8 cellular contexts compared by ENCODE assay signal in the genomic region with DNA sequence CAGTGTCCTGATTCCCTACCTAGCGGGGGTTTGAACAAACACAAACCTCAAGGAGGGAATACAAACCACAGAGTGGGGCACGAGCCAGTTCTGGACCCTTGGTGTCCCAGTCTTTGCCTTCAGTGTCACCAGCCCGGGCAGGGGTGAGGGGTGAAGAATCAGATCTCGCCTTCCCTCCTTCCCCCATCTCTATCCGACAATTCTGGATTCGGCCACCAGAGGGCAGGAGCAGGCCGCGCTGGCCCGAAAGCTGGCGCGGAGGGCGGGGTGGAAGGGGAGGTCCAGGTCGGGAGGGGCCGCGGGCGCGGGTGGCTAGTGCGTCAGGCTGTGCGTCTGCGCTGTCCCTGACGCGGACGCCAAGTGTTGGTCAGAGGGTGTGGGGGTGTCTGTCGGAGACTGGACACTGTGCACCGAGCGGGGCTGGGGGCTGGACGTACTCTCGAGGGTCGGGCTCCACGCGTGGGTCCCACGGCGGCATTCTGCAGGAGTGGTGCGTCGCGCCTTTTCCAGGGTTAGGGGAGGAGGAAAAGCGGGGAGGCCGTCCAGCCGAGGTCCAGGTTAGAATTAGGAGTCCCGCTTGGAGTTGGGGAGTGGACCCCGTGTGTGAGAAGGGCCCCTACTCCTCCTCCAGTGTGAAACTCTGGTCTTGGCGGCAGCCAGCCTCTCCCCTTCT. TPM values are rescaled to one million over a fixed set of nuclear protein-coding genes. Genes with fewer than 3 reads are reported as not detected.
DNase-seq lines count a peak whose midpoint lies in the region; ATAC-seq and TF ChIP-seq lines count a peak whose summit lies in the region.

No MANE protein-coding gene starts in this region.

- DNase-seq in DMS153 treated with DMSO at 0.1 percent for 48 hours (lab: John Stamatoyannopoulos, UW; ENCODE audit: unreplicated experiment) (peak; percentile 60), NCI-H2227 (lab: John Stamatoyannopoulos, UW; ENCODE audit: unreplicated experiment) (peak; percentile 96), chondrocyte (ENCODE audit: low spot score) (no peak), kidney tubule cell (ENCODE audit: low spot score) (peak; percentile 81)
- peak; percentile 62 for DNase-seq in activated CD4-positive, alpha-beta T cell treated with anti-CD3 and anti-CD28 coated beads for 1 hour
- peak; percentile 70 to 84 (median 72) for DNase-seq in stimulated activated CD4-positive, alpha-beta T cell treated with anti-CD3 and anti-CD28 coated beads, Interleukin-1b, Interleukin-23, amount 100 ng/mL, for 24 hours (ENCODE audit: low read depth in 4 of 4, low spot score in 1 of 4)

- ATAC-seq in HG02759 (IDR thresholded peaks at IDR 0.05; ENCODE audit: unreplicated experiment), result peak; percentile 73
- ATAC-seq in HG02981 (IDR thresholded peaks at IDR 0.05; ENCODE audit: unreplicated experiment), result no peak

- no peaks in the 10 kb centered on the region for H3K36me3 Mint-ChIP-seq in chondrocyte (ENCODE audit: low read depth)

- peaks cover 11% of the 10 kb centered on the region for H3K4me1 Mint-ChIP-seq in chondrocyte (ENCODE audit: low read depth)

- H3K27ac Mint-ChIP-seq in chondrocyte (ENCODE audit: unreplicated experiment), result no peak overlapping the region

- peak; percentile 94 for TF ChIP-seq CTCF in chondrocyte (IDR thresholded peaks at IDR 0.05)

- H3K9me3 Mint-ChIP-seq in chondrocyte (ENCODE audit: low read depth), result no peaks in the 10 kb centered on the region

- peak overlapping the region; percentile 66 for H3K4me3 Mint-ChIP-seq in chondrocyte (ENCODE audit: unreplicated experiment)

- peaks cover 62% of the 10 kb centered on the region for H3K27me3 Mint-ChIP-seq in chondrocyte (ENCODE audit: low read depth)

RNA-seq across cellular contexts. Expression of a gene that starts 2.9 kb away (rescaled TPM):
- total RNA-seq in chondrocyte, result not detected in 3 replicates

RNA-seq across cellular contexts. Expression of a gene that starts 11.1 kb away (rescaled TPM):
- not detected in 3 replicates for total RNA-seq in chondrocyte

RNA-seq across cellular contexts. Expression of a gene that starts 36.6 kb away (rescaled TPM):
- total RNA-seq in chondrocyte, result 0.22 to 0.36 TPM in 2 of 3 replicates, not detected in the other

RNA-seq across cellular contexts. Expression of a gene that starts 45.2 kb away (rescaled TPM):
- not detected in 3 replicates for total RNA-seq in chondrocyte
